In the genomic region with DNA sequence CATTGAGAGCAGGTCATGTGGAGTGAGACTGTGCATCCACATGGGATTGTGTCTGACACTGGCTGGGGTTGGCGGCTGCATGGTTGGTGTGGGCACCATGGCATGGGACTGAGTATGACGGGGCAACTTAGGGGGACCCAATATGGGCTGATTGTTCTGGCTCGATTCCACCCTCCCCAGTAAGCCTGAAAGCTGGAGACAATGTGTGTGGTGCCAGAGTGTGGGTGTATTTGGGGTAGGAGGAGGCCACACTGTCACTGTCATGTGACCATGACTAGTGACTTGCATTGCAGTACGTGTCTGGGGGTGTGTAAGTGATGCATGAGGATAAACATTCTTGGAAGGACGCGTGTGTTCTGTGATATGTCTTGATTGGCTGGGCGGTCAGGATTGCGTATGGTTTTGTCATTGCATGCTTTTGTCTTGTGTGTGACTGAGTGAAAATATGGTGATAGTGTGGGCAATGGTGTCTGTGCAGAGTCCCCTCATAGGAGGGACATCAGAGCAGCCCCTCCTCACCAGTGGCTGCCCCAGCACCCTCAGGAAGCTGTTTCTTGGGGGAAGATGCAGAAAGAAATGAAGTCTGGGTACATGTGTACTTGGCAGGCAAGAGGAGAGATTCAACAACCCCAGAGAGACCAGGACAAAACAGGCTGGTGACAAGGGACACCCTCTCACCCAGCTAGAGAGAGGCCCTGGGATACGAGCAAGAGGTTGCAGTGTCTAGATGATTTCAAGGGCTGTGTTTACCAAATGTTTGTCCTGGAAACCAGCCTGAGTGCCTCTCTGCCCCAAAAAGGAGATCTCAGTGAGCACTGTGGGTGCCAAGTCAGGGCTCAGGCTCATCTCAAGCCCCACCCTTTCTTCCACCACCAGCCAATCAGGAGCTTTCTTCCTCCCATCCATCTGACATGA, we compare ENCODE assay signal across 14 cellular contexts. TPM values are rescaled to one million over a fixed set of nuclear protein-coding genes. Genes with fewer than 3 reads are reported as not detected.
DNase-seq lines count a peak whose midpoint lies in the region; ATAC-seq and TF ChIP-seq lines count a peak whose summit lies in the region.
"Had no signal": no experiment of that assay in that cellular context is flagged by ENCODE, and none has a peak within 500 bp of the region (broad histone marks: within the 10 kb centered on the region; RNA-seq: fewer than 3 reads in every experiment).

No MANE protein-coding gene starts in this region.

- H3K27me3 Mint-ChIP-seq in HFFc6 (ENCODE audit: insufficient read depth) (no peaks in the 10 kb centered on the region; the same call in none of the 2 replicates), endodermal cell (ENCODE audit: insufficient read depth) (no peaks in the 10 kb centered on the region)

- no peak overlapping the region for H3K4me3 ChIP-seq in endodermal cell (ENCODE audit: low read length)
- H3K4me3 ChIP-seq: right atrium auricular region had no signal

- ATAC-seq in stimulated activated effector memory CD8-positive, alpha-beta T cell treated with anti-CD3 and anti-CD28 coated beads, Interleukin-12 subunit alpha, Interleukin-12 subunit beta, amount 100 ng/mL, for 72 hours = peak; percentile 27
- ATAC-seq: effector memory CD8-positive, alpha-beta T cell had no signal

- peaks cover 18% of the 10 kb centered on the region; the same call in 1 of the 2 replicates for H3K9me3 Mint-ChIP-seq in HFFc6
- H3K9me3 Mint-ChIP-seq in stimulated activated effector memory CD8-positive, alpha-beta T cell treated with anti-CD3 and anti-CD28 coated beads, Interleukin-12 subunit alpha, Interleukin-12 subunit beta, amount 100 ng/mL, for 72 hours = no peaks in the 10 kb centered on the region
- no peaks in the 10 kb centered on the region for H3K9me3 Mint-ChIP-seq in endodermal cell
- H3K9me3 Mint-ChIP-seq: activated CD4-positive, alpha-beta T cell treated with anti-CD3 and anti-CD28 coated beads, Interleukin-2, amount 10 ng/mL, durations not matched to agents 24 days and 14 days; activated naive CD4-positive, alpha-beta T cell treated with anti-CD3 and anti-CD28 coated beads, Interleukin-2, amount 10 ng/mL, durations not matched to agents 7 days and 5 days; effector memory CD8-positive, alpha-beta T cell had no signal

- WGBS in endodermal cell (ENCODE audit: insufficient coverage in 1 of 2, insufficient read length in 1 of 2), 2 experiments = 84 to 97% methylated on average over 6 to 9 of the region's 9 CpGs

- H3K27me3 ChIP-seq in endodermal cell (ENCODE audit: control insufficient read depth, insufficient read depth, low read length, poor library complexity, severe bottlenecking) = no peaks in the 10 kb centered on the region
- H3K27me3 ChIP-seq: BE2C, right atrium auricular region had no signal

- H3K27ac Mint-ChIP-seq in HFFc6 (peak overlapping the region; percentile 29; the same call in 1 of the 2 replicates), endodermal cell (no peak overlapping the region)
- no peak overlapping the region for H3K27ac Mint-ChIP-seq in stimulated activated effector memory CD8-positive, alpha-beta T cell treated with anti-CD3 and anti-CD28 coated beads, Interleukin-12 subunit alpha, Interleukin-12 subunit beta, amount 100 ng/mL, for 72 hours
- H3K27ac Mint-ChIP-seq: activated CD4-positive, alpha-beta T cell treated with anti-CD3 and anti-CD28 coated beads, Interleukin-2, amount 10 ng/mL, durations not matched to agents 24 days and 14 days; activated naive CD4-positive, alpha-beta T cell treated with anti-CD3 and anti-CD28 coated beads, Interleukin-2, amount 10 ng/mL, durations not matched to agents 7 days and 5 days; effector memory CD8-positive, alpha-beta T cell had no signal

- peaks cover 21% of the 10 kb centered on the region for H3K36me3 Mint-ChIP-seq in HFFc6 (ENCODE audit: low read depth)
- H3K36me3 Mint-ChIP-seq in stimulated activated effector memory CD8-positive, alpha-beta T cell treated with anti-CD3 and anti-CD28 coated beads, Interleukin-12 subunit alpha, Interleukin-12 subunit beta, amount 100 ng/mL, for 72 hours = peaks cover 4% of the 10 kb centered on the region
- H3K36me3 Mint-ChIP-seq in endodermal cell (ENCODE audit: low read depth) = peaks cover 31% of the 10 kb centered on the region
- H3K36me3 Mint-ChIP-seq: activated naive CD4-positive, alpha-beta T cell treated with anti-CD3 and anti-CD28 coated beads, Interleukin-2, amount 10 ng/mL, durations not matched to agents 7 days and 5 days had no signal

- peaks cover 9% of the 10 kb centered on the region for H3K4me1 Mint-ChIP-seq in HFFc6 (ENCODE audit: low read depth)
- H3K4me1 Mint-ChIP-seq in stimulated activated effector memory CD8-positive, alpha-beta T cell treated with anti-CD3 and anti-CD28 coated beads, Interleukin-12 subunit alpha, Interleukin-12 subunit beta, amount 100 ng/mL, for 72 hours = peaks cover 17% of the 10 kb centered on the region
- peaks cover 6% of the 10 kb centered on the region for H3K4me1 Mint-ChIP-seq in endodermal cell

- no peaks in the 10 kb centered on the region for H3K4me1 ChIP-seq in endodermal cell (ENCODE audit: control insufficient read depth, insufficient read depth, low read length)
- H3K4me1 ChIP-seq: BE2C had no signal

- no peak overlapping the region for H3K27ac ChIP-seq in endodermal cell (ENCODE audit: low read depth, low read length)
- H3K27ac ChIP-seq: right atrium auricular region had no signal

- peak; percentile 38 for TF ChIP-seq POLR2A in erythroblast (IDR thresholded peaks at IDR 0.05; ENCODE audit: low read length)

- no peak for TF ChIP-seq CTCF in HFFc6 (IDR thresholded peaks at IDR 0.05)
- TF ChIP-seq CTCF in endodermal cell (conservative IDR thresholded peaks at IDR 0.05) = no peak

- peaks cover 30% of the 10 kb centered on the region for H3K36me3 ChIP-seq in endodermal cell (ENCODE audit: control insufficient read depth, insufficient read depth, low read length)
- H3K36me3 ChIP-seq: BE2C had no signal

- H3K9me3 ChIP-seq in endodermal cell (ENCODE audit: control insufficient read depth, low read length) = peaks cover 8% of the 10 kb centered on the region
- H3K9me3 ChIP-seq: BE2C had no signal

- no peak overlapping the region for H3K9ac ChIP-seq in endodermal cell (ENCODE audit: extremely low read depth, low read length, poor library complexity, severe bottlenecking)

- DNase-seq in HFFc6 (no peak), RKO (ENCODE audit: low spot score) (peak; percentile 85), erythroblast (lab: John Stamatoyannopoulos, UW) (peak; percentile 94), endodermal cell (no peak), amniotic stem cell (lab: John Stamatoyannopoulos, UW) (no peak), SIG-M5 treated with dmso at 0.1 percent for 504 hours (lab: John Stamatoyannopoulos, UW; ENCODE audit: unreplicated experiment) (no peak)
- DNase-seq in stimulated activated effector memory CD8-positive, alpha-beta T cell treated with anti-CD3 and anti-CD28 coated beads, Interleukin-12 subunit alpha, Interleukin-12 subunit beta, amount 100 ng/mL, for 72 hours (ENCODE audit: low spot score in 2 of 2) = no peak
- DNase-seq: activated CD4-positive, alpha-beta T cell treated with anti-CD3 and anti-CD28 coated beads, Interleukin-2, amount 10 ng/mL, durations not matched to agents 24 days and 14 days; activated naive CD4-positive, alpha-beta T cell treated with anti-CD3 and anti-CD28 coated beads, Interleukin-2, amount 10 ng/mL, durations not matched to agents 7 days and 5 days; BE2C; effector memory CD8-positive, alpha-beta T cell; SHP77 treated with DMSO at 0.1 percent for 48 hours; T1000 had no signal

- no peak overlapping the region for H3K4me3 Mint-ChIP-seq in HFFc6
- H3K4me3 Mint-ChIP-seq in stimulated activated effector memory CD8-positive, alpha-beta T cell treated with anti-CD3 and anti-CD28 coated beads, Interleukin-12 subunit alpha, Interleukin-12 subunit beta, amount 100 ng/mL, for 72 hours = no peak overlapping the region
- H3K4me3 Mint-ChIP-seq in endodermal cell = no peak overlapping the region
- H3K4me3 Mint-ChIP-seq: activated CD4-positive, alpha-beta T cell treated with anti-CD3 and anti-CD28 coated beads, Interleukin-2, amount 10 ng/mL, durations not matched to agents 24 days and 14 days; activated naive CD4-positive, alpha-beta T cell treated with anti-CD3 and anti-CD28 coated beads, Interleukin-2, amount 10 ng/mL, durations not matched to agents 7 days and 5 days; effector memory CD8-positive, alpha-beta T cell had no signal

RNA-seq across cellular contexts. Expression of gene SDC3, which starts 36.3 kb away (rescaled TPM):
- total RNA-seq in HFFc6 (2021; fragmentation: NEBNext Ultra II Directional; extraction: Animal tissue kit (Norgen Biotek cat#: 25700)) = 10 to 100 TPM; 50.9 to 60.5 (median 56.7) TPM
- total RNA-seq in endodermal cell = 100 to 1,000 TPM in 1 of 2 donors, 10 to 100 TPM in 1; 94.1 to 143 TPM
- 94.6 TPM for polyA plus RNA-seq in endodermal cell (2013, experiment 1 of 2)
- polyA plus RNA-seq in endodermal cell (2013, experiment 2 of 2) = 84.7 TPM

Comparison
In these comparisons a context has a peak if more than half of its experiments do, and no peak if none do; other contexts are left out.
1. DNase-seq: peak in RKO (single experiment) and erythroblast (2 of 2); none in HFFc6 (single experiment), stimulated activated effector memory CD8-positive, alpha-beta T cell treated with anti-CD3 and anti-CD28 coated beads, Interleukin-12 subunit alpha, Interleukin-12 subunit beta, amount 100 ng/mL, for 72 hours (0 of 2), endodermal cell (single experiment), amniotic stem cell (single experiment) and SIG-M5 treated with dmso at 0.1 percent for 504 hours (single experiment).